Comparison of ENCODE assay signal across 8 cellular contexts in genomic region chr18:35289293-35290069, GRCh38. TPM values are rescaled to one million over a fixed set of nuclear protein-coding genes. Genes with fewer than 3 reads are reported as not detected.
DNase-seq lines count a peak whose midpoint lies in the region; ATAC-seq, FAIRE-seq and TF ChIP-seq lines count a peak whose summit lies in the region.

No MANE protein-coding gene starts in this region.

- peaks cover 4% of the 10 kb centered on the region for H3K27me3 Mint-ChIP-seq in CD4-positive, CD25-positive, alpha-beta regulatory T cell

- peaks cover 35% of the 10 kb centered on the region for H3K36me3 Mint-ChIP-seq in CD4-positive, CD25-positive, alpha-beta regulatory T cell

- peak overlapping the region; percentile 99 for H3K4me3 ChIP-seq in CD4-positive, CD25-positive, alpha-beta regulatory T cell (ENCODE audit: low read depth, low read length)
- H3K4me3 ChIP-seq in WERI-Rb-1 (ENCODE audit: low read depth, low read length) (peak overlapping the region; percentile 93), epithelial cell of proximal tubule (ENCODE audit: low read depth, low read length) (peak overlapping the region; percentile 99), upper lobe of left lung (peak overlapping the region; percentile 57 to 68 (median 63))

- DNase-seq in CD4-positive, CD25-positive, alpha-beta regulatory T cell, result peak in 2 of 3 donors; percentile 9 to 20
- DNase-seq in WERI-Rb-1 (no peak), epithelial cell of proximal tubule (ENCODE audit: low read depth) (no peak), myocyte (ENCODE audit: low read depth) (peak; percentile 21), upper lobe of left lung (peak in 1 of 2 donors; percentile 42), urothelium cell line (ENCODE audit: low spot score) (no peak)

- no peak for TF ChIP-seq CTCF in WERI-Rb-1 (IDR thresholded peaks at IDR 0.05; ENCODE audit: low read depth, low read length)
- no peak for TF ChIP-seq CTCF in epithelial cell of proximal tubule (conservative IDR thresholded peaks at IDR 0.05; ENCODE audit: low read depth, low read length)
- TF ChIP-seq CTCF in upper lobe of left lung (IDR thresholded peaks at IDR 0.05), result no peak

- peaks cover 0 to 10% (median 3%) of the 10 kb centered on the region in 7 donors for H3K9me3 Mint-ChIP-seq in CD4-positive, CD25-positive, alpha-beta regulatory T cell

- H3K4me1 Mint-ChIP-seq in CD4-positive, CD25-positive, alpha-beta regulatory T cell, result peaks cover 21 to 70% (median 54%) of the 10 kb centered on the region in 4 donors

- H3K27ac Mint-ChIP-seq in CD4-positive, CD25-positive, alpha-beta regulatory T cell, result peak overlapping the region; percentile 96 to 100 (median 98)

- H3K4me1 ChIP-seq in CD4-positive, CD25-positive, alpha-beta regulatory T cell (ENCODE audit: control insufficient read depth, insufficient read depth, low read length, poor library complexity, severe bottlenecking), result peaks cover 26% of the 10 kb centered on the region
- peaks cover 17 to 33% (median 20%) of the 10 kb centered on the region in 4 donors for H3K4me1 ChIP-seq in upper lobe of left lung

- H3K36me3 ChIP-seq in CD4-positive, CD25-positive, alpha-beta regulatory T cell (ENCODE audit: control insufficient read depth, insufficient read depth, low read length), result peaks cover 15% of the 10 kb centered on the region
- H3K36me3 ChIP-seq in WERI-Rb-1, result peaks cover 6% of the 10 kb centered on the region; the same call in 1 of the 2 replicates
- peaks cover 0 to under 1% (median 0%) of the 10 kb centered on the region in 4 donors for H3K36me3 ChIP-seq in upper lobe of left lung

- peaks cover 4% of the 10 kb centered on the region in 2 experiments for H3K9me3 ChIP-seq in CD4-positive, CD25-positive, alpha-beta regulatory T cell (ENCODE audit: control insufficient read depth in 2 of 2, low read length in 2 of 2)
- no peaks in the 10 kb centered on the region for H3K9me3 ChIP-seq in WERI-Rb-1 (ENCODE audit: severe bottlenecking)
- no peaks in the 10 kb centered on the region for H3K9me3 ChIP-seq in upper lobe of left lung

- no peak for TF ChIP-seq POLR2A in upper lobe of left lung (IDR thresholded peaks at IDR 0.05)

- peak overlapping the region; percentile 97 to 99 (median 98) for H3K4me3 Mint-ChIP-seq in CD4-positive, CD25-positive, alpha-beta regulatory T cell

- peak; percentile 7 to 33 for ATAC-seq in CD4-positive, CD25-positive, alpha-beta regulatory T cell (ENCODE audit: low read depth in 2 of 2)
- ATAC-seq in GM19395 (IDR thresholded peaks at IDR 0.05; ENCODE audit: unreplicated experiment) (peak; percentile 35), HG03432 (IDR thresholded peaks at IDR 0.05; ENCODE audit: unreplicated experiment) (peak; percentile 31), upper lobe of left lung (ENCODE audit: low FRiP score in 2 of 2) (peak in 1 of 2 donors; percentile 43)

- no peak for TF ChIP-seq EP300 in upper lobe of left lung (IDR thresholded peaks at IDR 0.05)

- FAIRE-seq in urothelium cell line (lab: Jason Lieb, UNC), result no peak

- H3K27ac ChIP-seq in CD4-positive, CD25-positive, alpha-beta regulatory T cell (ENCODE audit: insufficient read depth, low read length, poor library complexity, severe bottlenecking), result peak overlapping the region; percentile 77
- H3K27ac ChIP-seq in WERI-Rb-1 (peak overlapping the region; percentile 83), upper lobe of left lung (peak overlapping the region; percentile 81 to 89 (median 88))

- WGBS in upper lobe of left lung, 2 donors, result 3 to 4% methylated on average over 14 of the region's 14 CpGs

- no peaks in the 10 kb centered on the region for H3K27me3 ChIP-seq in CD4-positive, CD25-positive, alpha-beta regulatory T cell (ENCODE audit: control insufficient read depth, insufficient read depth, low read length)
- H3K27me3 ChIP-seq in WERI-Rb-1 (ENCODE audit: insufficient read depth, low read depth, severe bottlenecking) (no peaks in the 10 kb centered on the region), upper lobe of left lung (no peaks in the 10 kb centered on the region)

RNA-seq across cellular contexts. Expression of gene ZSCAN30, which starts 0.5 kb away (rescaled TPM):
- 11.5 TPM for total RNA-seq in CD4-positive, CD25-positive, alpha-beta regulatory T cell
- 1 to 10 TPM; 2.0 to 5.2 (median 3.9) TPM for polyA plus RNA-seq in CD4-positive, CD25-positive, alpha-beta regulatory T cell
- 5.1 TPM in 2 replicates for total RNA-seq in epithelial cell of proximal tubule
- total RNA-seq in myocyte, result 20.0 and 21.8 TPM in 2 replicates
- polyA plus RNA-seq in myocyte (2012), result 14.3 TPM
- 10 to 100 TPM; 11.4 to 67.1 (median 14.0) TPM for total RNA-seq in upper lobe of left lung

RNA-seq across cellular contexts. Expression of gene ZNF397, which starts 48.6 kb away (rescaled TPM):
- 12.9 TPM for total RNA-seq in CD4-positive, CD25-positive, alpha-beta regulatory T cell
- 1 to 10 TPM; 6.2 to 7.4 (median 6.8) TPM for polyA plus RNA-seq in CD4-positive, CD25-positive, alpha-beta regulatory T cell
- 5.1 and 7.0 TPM in 2 replicates for total RNA-seq in epithelial cell of proximal tubule
- 13.9 and 16.5 TPM in 2 replicates for total RNA-seq in myocyte
- 10.5 TPM for polyA plus RNA-seq in myocyte (2012)
- 10 to 100 TPM; 18.2 to 62.9 (median 23.2) TPM for total RNA-seq in upper lobe of left lung

RNA-seq across cellular contexts. Expression of gene ZNF24, which starts 54.7 kb away (rescaled TPM):
- 53.9 TPM for total RNA-seq in CD4-positive, CD25-positive, alpha-beta regulatory T cell
- polyA plus RNA-seq in CD4-positive, CD25-positive, alpha-beta regulatory T cell, result 10 to 100 TPM; 69.4 to 96.3 (median 73.7) TPM
- total RNA-seq in epithelial cell of proximal tubule (24.0 and 24.7 TPM in 2 replicates), myocyte (53.8 and 63.2 TPM in 2 replicates), upper lobe of left lung (10 to 100 TPM; 16.5 to 54.4 (median 37.8) TPM)
- 12.4 TPM for polyA plus RNA-seq in myocyte (2012)

Comparison
In these comparisons a context has a peak if more than half of its experiments do, and no peak if none do; other contexts are left out.
1. DNase-seq: peak in CD4-positive, CD25-positive, alpha-beta regulatory T cell (2 of 3) and myocyte (single experiment); none in WERI-Rb-1 (single experiment), epithelial cell of proximal tubule (single experiment) and urothelium cell line (single experiment).
2. Peak in every context shown above with its lines, with median percentiles within 50 percentile points of each other: H3K27ac ChIP-seq and H3K4me3 ChIP-seq.